In the genomic region with DNA sequence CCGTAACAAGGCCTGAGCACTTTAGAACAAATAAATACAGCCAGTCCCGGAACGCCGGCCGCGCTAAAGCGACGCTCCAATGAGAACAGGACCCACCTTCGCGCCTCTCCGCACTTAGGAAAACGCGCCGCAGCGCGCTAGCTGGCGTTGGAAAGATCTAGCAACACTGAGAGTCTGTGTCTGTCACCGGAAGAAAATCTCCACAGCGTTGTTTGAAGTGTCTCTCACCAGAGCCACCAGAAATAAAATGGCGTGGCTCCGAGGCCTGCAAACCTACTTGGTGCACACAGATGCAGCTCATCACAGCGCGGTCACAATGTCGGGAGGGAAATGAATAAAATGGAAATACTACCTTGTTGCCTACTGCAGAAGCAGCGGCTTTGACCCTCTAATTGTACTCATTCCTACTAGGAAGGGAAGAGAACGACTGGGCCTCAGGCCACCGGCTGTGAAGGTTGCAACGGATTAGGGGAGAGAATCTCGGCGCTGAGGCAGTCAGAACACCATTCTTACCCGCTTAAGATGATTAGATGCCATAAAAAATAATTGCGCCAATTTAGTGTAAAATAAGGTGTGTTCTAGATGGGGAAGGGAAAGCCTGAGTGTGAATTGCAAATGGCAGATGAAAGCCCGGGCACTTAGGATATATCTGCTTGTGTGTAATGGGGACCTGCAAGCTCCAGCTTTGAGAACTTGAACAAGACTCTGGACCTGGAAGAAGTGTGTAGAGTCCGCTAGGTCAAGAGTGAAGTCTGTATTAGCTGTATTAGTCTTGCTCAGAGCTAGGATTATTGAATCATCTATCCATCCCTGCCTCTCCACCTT, we compare ENCODE assay signal across 1 cellular context.
A peak's percentile ranks its signal among the peaks of the same experiment; 100 is the strongest.
TF ChIP-seq lines count a peak whose summit lies in the region.

No MANE protein-coding gene starts in this region.

TF ChIP-seq in neural cell, 6 proteins besides CTCF, POLR2A, EP300 and RAD21 (continued from another document):
- TF ChIP-seq, protein P1, sequence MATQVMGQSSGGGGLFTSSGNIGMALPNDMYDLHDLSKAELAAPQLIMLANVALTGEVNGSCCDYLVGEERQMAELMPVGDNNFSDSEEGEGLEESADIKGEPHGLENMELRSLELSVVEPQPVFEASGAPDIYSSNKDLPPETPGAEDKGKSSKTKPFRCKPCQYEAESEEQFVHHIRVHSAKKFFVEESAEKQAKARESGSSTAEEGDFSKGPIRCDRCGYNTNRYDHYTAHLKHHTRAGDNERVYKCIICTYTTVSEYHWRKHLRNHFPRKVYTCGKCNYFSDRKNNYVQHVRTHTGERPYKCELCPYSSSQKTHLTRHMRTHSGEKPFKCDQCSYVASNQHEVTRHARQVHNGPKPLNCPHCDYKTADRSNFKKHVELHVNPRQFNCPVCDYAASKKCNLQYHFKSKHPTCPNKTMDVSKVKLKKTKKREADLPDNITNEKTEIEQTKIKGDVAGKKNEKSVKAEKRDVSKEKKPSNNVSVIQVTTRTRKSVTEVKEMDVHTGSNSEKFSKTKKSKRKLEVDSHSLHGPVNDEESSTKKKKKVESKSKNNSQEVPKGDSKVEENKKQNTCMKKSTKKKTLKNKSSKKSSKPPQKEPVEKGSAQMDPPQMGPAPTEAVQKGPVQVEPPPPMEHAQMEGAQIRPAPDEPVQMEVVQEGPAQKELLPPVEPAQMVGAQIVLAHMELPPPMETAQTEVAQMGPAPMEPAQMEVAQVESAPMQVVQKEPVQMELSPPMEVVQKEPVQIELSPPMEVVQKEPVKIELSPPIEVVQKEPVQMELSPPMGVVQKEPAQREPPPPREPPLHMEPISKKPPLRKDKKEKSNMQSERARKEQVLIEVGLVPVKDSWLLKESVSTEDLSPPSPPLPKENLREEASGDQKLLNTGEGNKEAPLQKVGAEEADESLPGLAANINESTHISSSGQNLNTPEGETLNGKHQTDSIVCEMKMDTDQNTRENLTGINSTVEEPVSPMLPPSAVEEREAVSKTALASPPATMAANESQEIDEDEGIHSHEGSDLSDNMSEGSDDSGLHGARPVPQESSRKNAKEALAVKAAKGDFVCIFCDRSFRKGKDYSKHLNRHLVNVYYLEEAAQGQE (IDR thresholded peaks at IDR 0.05; ENCODE audit: borderline replicate concordance), result no peak
- no peak for TF ChIP-seq TAF1 (IDR thresholded peaks at IDR 0.05; ENCODE audit: low read depth)
- no peak for TF ChIP-seq SMC3 (conservative IDR thresholded peaks at IDR 0.05; ENCODE audit: poor library complexity)
- peak; percentile 35 for TF ChIP-seq EZH2 (IDR thresholded peaks at IDR 0.05; ENCODE audit: borderline replicate concordance, insufficient read depth, low read length, poor library complexity, severe bottlenecking)
